Comparison of ENCODE assay signal across 1 cellular context in genomic region chr16:27288313-27288712, GRCh38.
TF ChIP-seq lines count a peak whose summit lies in the region.

No MANE protein-coding gene starts in this region.

TF ChIP-seq in HEK293, 187 proteins besides CTCF, POLR2A, EP300 and RAD21 (continued from another document):
- TF ChIP-seq, protein P1, sequence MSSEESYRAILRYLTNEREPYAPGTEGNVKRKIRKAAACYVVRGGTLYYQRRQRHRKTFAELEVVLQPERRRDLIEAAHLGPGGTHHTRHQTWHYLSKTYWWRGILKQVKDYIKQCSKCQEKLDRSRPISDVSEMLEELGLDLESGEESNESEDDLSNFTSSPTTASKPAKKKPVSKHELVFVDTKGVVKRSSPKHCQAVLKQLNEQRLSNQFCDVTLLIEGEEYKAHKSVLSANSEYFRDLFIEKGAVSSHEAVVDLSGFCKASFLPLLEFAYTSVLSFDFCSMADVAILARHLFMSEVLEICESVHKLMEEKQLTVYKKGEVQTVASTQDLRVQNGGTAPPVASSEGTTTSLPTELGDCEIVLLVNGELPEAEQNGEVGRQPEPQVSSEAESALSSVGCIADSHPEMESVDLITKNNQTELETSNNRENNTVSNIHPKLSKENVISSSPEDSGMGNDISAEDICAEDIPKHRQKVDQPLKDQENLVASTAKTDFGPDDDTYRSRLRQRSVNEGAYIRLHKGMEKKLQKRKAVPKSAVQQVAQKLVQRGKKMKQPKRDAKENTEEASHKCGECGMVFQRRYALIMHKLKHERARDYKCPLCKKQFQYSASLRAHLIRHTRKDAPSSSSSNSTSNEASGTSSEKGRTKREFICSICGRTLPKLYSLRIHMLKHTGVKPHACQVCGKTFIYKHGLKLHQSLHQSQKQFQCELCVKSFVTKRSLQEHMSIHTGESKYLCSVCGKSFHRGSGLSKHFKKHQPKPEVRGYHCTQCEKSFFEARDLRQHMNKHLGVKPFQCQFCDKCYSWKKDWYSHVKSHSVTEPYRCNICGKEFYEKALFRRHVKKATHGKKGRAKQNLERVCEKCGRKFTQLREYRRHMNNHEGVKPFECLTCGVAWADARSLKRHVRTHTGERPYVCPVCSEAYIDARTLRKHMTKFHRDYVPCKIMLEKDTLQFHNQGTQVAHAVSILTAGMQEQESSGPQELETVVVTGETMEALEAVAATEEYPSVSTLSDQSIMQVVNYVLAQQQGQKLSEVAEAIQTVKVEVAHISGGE (tag by site-specific recombination; conservative IDR thresholded peaks at IDR 0.05; ENCODE audit: low read depth), result peak; percentile 57
- TF ChIP-seq ZNF558 (tag by site-specific recombination; IDR thresholded peaks at IDR 0.05), result peak; percentile 57; the same call in 1 of the 2 replicates
- 0 out of 2 replicates have a peak, but pooled peaks have one; percentile 60 for TF ChIP-seq ZNF202 (tag by site-specific recombination; IDR thresholded peaks at IDR 0.05; ENCODE audit: borderline replicate concordance)
- peak; percentile 52 for TF ChIP-seq ZNF623 (tag by site-specific recombination; IDR thresholded peaks at IDR 0.05)
- TF ChIP-seq ZBTB8A (tag by site-specific recombination; IDR thresholded peaks at IDR 0.05), result peak; percentile 46
- TF ChIP-seq ZNF433 (tag by site-specific recombination; IDR thresholded peaks at IDR 0.05; ENCODE audit: low read depth), result peak; percentile 64; the same call in 1 of the 2 replicates
- peak; percentile 90 for TF ChIP-seq ZNF394 (tag by site-specific recombination; IDR thresholded peaks at IDR 0.05; ENCODE audit: borderline replicate concordance)
